Comparison of ENCODE assay signal across 9 cellular contexts in genomic region chr1:8004803-8005573, GRCh38. TPM values are rescaled to one million over a fixed set of nuclear protein-coding genes. Genes with fewer than 3 reads are reported as not detected.
DNase-seq lines count a peak whose midpoint lies in the region; ATAC-seq and TF ChIP-seq lines count a peak whose summit lies in the region.
"Had no signal": no experiment of that assay in that cellular context is flagged by ENCODE, and none has a peak within 500 bp of the region (broad histone marks: within the 10 kb centered on the region; RNA-seq: fewer than 3 reads in every experiment).

No MANE protein-coding gene starts in this region.

- peaks cover 4% of the 10 kb centered on the region for H3K36me3 Mint-ChIP-seq in mesothelial cell of epicardium
- peaks cover 10% of the 10 kb centered on the region for H3K36me3 Mint-ChIP-seq in activated CD4-positive, alpha-beta T cell treated with anti-CD3 and anti-CD28 coated beads for 36 hours (ENCODE audit: low read depth)

- TF ChIP-seq POLR2A in GM18505 (IDR thresholded peaks at IDR 0.05; ENCODE audit: borderline replicate concordance, extremely low read depth, insufficient read depth, insufficient read length), result no peak

- peak overlapping the region; percentile 14 for H3K27ac ChIP-seq in colonic mucosa
- H3K27ac ChIP-seq: KMS-11 had no signal

- no peak for ATAC-seq in activated CD4-positive, alpha-beta T cell treated with anti-CD3 and anti-CD28 coated beads for 36 hours
- ATAC-seq in GM18505 (IDR thresholded peaks at IDR 0.05; ENCODE audit: unreplicated experiment) (no peak), HG02678 (IDR thresholded peaks at IDR 0.05; ENCODE audit: unreplicated experiment) (no peak)

- H3K27ac Mint-ChIP-seq in mesothelial cell of epicardium, result peak overlapping the region; percentile 97
- no peak overlapping the region for H3K27ac Mint-ChIP-seq in activated CD4-positive, alpha-beta T cell treated with anti-CD3 and anti-CD28 coated beads for 36 hours

- CTCF ChIA-PET in activated CD4-positive, alpha-beta T cell treated with anti-CD3 and anti-CD28 coated beads for 36 hours (lab: Charles Lee), result interaction anchor here (1.5 kb wide), 1 partner anchor 10 kb away, joined by 8 read pairs; no protein-coding TSS in a partner anchor

- H3K4me1 ChIP-seq in colonic mucosa, result no peaks in the 10 kb centered on the region

- H3K9ac ChIP-seq in colonic mucosa (ENCODE audit: low read depth in 2 of 2, low read length in 2 of 2), result no peak overlapping the region
- H3K9ac ChIP-seq: KMS-11 had no signal

- H3K36me3 ChIP-seq in colonic mucosa, result no peaks in the 10 kb centered on the region

- H3K27me3 Mint-ChIP-seq in mesothelial cell of epicardium (ENCODE audit: low read depth), result no peaks in the 10 kb centered on the region
- H3K27me3 Mint-ChIP-seq in activated CD4-positive, alpha-beta T cell treated with anti-CD3 and anti-CD28 coated beads for 36 hours, result no peaks in the 10 kb centered on the region

- POLR2A ChIA-PET in activated CD4-positive, alpha-beta T cell treated with anti-CD3 and anti-CD28 coated beads for 36 hours (lab: Charles Lee), result no interaction called here

- H3K27me3 ChIP-seq in colonic mucosa, result no peaks in the 10 kb centered on the region

- H3K4me3 ChIP-seq in colonic mucosa, result no peak overlapping the region

- H3K4me1 Mint-ChIP-seq in mesothelial cell of epicardium, result peaks cover 41% of the 10 kb centered on the region
- H3K4me1 Mint-ChIP-seq in activated CD4-positive, alpha-beta T cell treated with anti-CD3 and anti-CD28 coated beads for 36 hours, result no peaks in the 10 kb centered on the region

- TF ChIP-seq CTCF in colonic mucosa (IDR thresholded peaks at IDR 0.05) (no peak), mesothelial cell of epicardium (IDR thresholded peaks at IDR 0.05; ENCODE audit: unreplicated experiment) (no peak)

- intact Hi-C loops in colonic mucosa (cut with DNase I), result no loop called here
- intact Hi-C loops in activated CD4-positive, alpha-beta T cell treated with anti-CD3 and anti-CD28 coated beads for 36 hours (cut with DNase I, micrococcal nuclease), result no loop called here

- no peaks in the 10 kb centered on the region for H3K9me3 ChIP-seq in colonic mucosa

- DNase-seq in GM03348 (ENCODE audit: low spot score), result peak; percentile 89
- peak; percentile 91 for DNase-seq in NCI-H510A (lab: John Stamatoyannopoulos, UW)
- DNase-seq in colonic mucosa, result peak; percentile 41
- DNase-seq in mesothelial cell of epicardium (ENCODE audit: low spot score in 2 of 2, unreplicated experiment in 2 of 2), result peak in 1 of 2 experiments; percentile 57
- DNase-seq in activated CD4-positive, alpha-beta T cell treated with anti-CD3 and anti-CD28 coated beads for 36 hours, result no peak
- no peak for DNase-seq in RPMI8226

- no peaks in the 10 kb centered on the region for H3K9me3 Mint-ChIP-seq in mesothelial cell of epicardium
- H3K9me3 Mint-ChIP-seq in activated CD4-positive, alpha-beta T cell treated with anti-CD3 and anti-CD28 coated beads for 36 hours (ENCODE audit: low read depth), result no peaks in the 10 kb centered on the region

- peak overlapping the region; percentile 18 for H3K4me3 Mint-ChIP-seq in mesothelial cell of epicardium
- H3K4me3 Mint-ChIP-seq in activated CD4-positive, alpha-beta T cell treated with anti-CD3 and anti-CD28 coated beads for 36 hours, result no peak overlapping the region

RNA-seq across cellular contexts. Expression of gene ERRFI1, which starts 21.1 kb away (rescaled TPM):
- 10 to 100 TPM; 22.3 to 45.5 TPM for total RNA-seq in colonic mucosa
- total RNA-seq in mesothelial cell of epicardium, result 124 to 134 TPM (median 130 TPM) in 3 replicates
- total RNA-seq in activated CD4-positive, alpha-beta T cell treated with anti-CD3 and anti-CD28 coated beads for 36 hours, result 1 to 10 TPM; 1.3 to 1.5 TPM

RNA-seq across cellular contexts. Expression of gene PARK7, which starts 43.5 kb away (rescaled TPM):
- total RNA-seq in colonic mucosa (100 to 1,000 TPM; 184 to 330 TPM), mesothelial cell of epicardium (187 to 207 TPM (median 200 TPM) in 3 replicates)
- total RNA-seq in activated CD4-positive, alpha-beta T cell treated with anti-CD3 and anti-CD28 coated beads for 36 hours, result 100 to 1,000 TPM; 294 to 390 TPM

Comparison
In these comparisons a context has a peak if more than half of its experiments do, and no peak if none do; other contexts are left out.
1. DNase-seq: peak in GM03348 (single experiment), NCI-H510A (single experiment) and colonic mucosa (single experiment); none in activated CD4-positive, alpha-beta T cell treated with anti-CD3 and anti-CD28 coated beads for 36 hours (single experiment) and RPMI8226 (single experiment).
2. RNA of gene ERRFI1, which starts 21.1 kb away (total RNA-seq): 124 to 134 TPM in mesothelial cell of epicardium and 22.3 to 45.5 TPM in colonic mucosa; 1.3 to 1.5 TPM in activated CD4-positive, alpha-beta T cell treated with anti-CD3 and anti-CD28 coated beads for 36 hours; every median in the first group is over 4 times any median in the second.